ENCODE assay signal across 9 cellular contexts in genomic region chr4:70721747-70722146, GRCh38. TPM values are rescaled to one million over a fixed set of nuclear protein-coding genes. Genes with fewer than 3 reads are reported as not detected.
DNase-seq lines count a peak whose midpoint lies in the region; ATAC-seq, FAIRE-seq and TF ChIP-seq lines count a peak whose summit lies in the region.
"Had no signal": no experiment of that assay in that cellular context is flagged by ENCODE, and none has a peak within 500 bp of the region (broad histone marks: within the 10 kb centered on the region; RNA-seq: fewer than 3 reads in every experiment).

A gene with protein sequence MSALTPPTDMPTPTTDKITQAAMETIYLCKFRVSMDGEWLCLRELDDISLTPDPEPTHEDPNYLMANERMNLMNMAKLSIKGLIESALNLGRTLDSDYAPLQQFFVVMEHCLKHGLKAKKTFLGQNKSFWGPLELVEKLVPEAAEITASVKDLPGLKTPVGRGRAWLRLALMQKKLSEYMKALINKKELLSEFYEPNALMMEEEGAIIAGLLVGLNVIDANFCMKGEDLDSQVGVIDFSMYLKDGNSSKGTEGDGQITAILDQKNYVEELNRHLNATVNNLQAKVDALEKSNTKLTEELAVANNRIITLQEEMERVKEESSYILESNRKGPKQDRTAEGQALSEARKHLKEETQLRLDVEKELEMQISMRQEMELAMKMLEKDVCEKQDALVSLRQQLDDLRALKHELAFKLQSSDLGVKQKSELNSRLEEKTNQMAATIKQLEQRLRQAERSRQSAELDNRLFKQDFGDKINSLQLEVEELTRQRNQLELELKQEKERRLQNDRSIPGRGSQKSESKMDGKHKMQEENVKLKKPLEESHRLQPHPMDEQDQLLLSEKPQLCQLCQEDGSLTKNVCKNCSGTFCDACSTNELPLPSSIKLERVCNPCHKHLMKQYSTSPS (plus strand): TSS chr4:70721964. CDS start chr4:70722574, 610 bp downstream.

- no peaks in the 10 kb centered on the region for H3K9me3 ChIP-seq in small intestine (ENCODE audit: control insufficient read depth, low read depth)

- CTCF ChIA-PET in activated CD4-positive, alpha-beta T cell treated with anti-CD3 and anti-CD28 coated beads, Interleukin-2, amount 10 ng/mL, durations not matched to agents 7 days and 5 days (lab: Charles Lee): interaction anchor here (0.6 to 1.2 kb wide), 3 partner anchors 18 to 179 kb away, joined by 3 read pairs; no protein-coding TSS in a partner anchor

- no peak within 1 kb of the TSS for H3K4me3 Mint-ChIP-seq in activated CD4-positive, alpha-beta T cell treated with anti-CD3 and anti-CD28 coated beads, Interleukin-2, amount 10 ng/mL, durations not matched to agents 7 days and 5 days
- no peak within 1 kb of the TSS for H3K4me3 Mint-ChIP-seq in immature natural killer cell
- H3K4me3 Mint-ChIP-seq: dendritic cell treated with granulocyte-macrophage colony-stimulating factor and Interleukin-4, amounts not matched to agents 40 ng/mL and 50 ng/mL, for 4 days had no signal

- no peak within 1 kb of the TSS for H3K4me3 ChIP-seq in bronchial epithelial cell (ENCODE audit: low read depth, low read length)
- H3K4me3 ChIP-seq in small intestine (ENCODE audit: low read depth in 1 of 2, low read length in 2 of 2): no peak within 1 kb of the TSS

- no peak for ATAC-seq in HG02840 (IDR thresholded peaks at IDR 0.05; ENCODE audit: low FRiP score, unreplicated experiment)

- FAIRE-seq in bronchial epithelial cell (lab: Jason Lieb, UNC) (no peak), small intestine (lab: Jason Lieb, UNC) (no peak)

- H3K36me3 Mint-ChIP-seq in activated CD4-positive, alpha-beta T cell treated with anti-CD3 and anti-CD28 coated beads, Interleukin-2, amount 10 ng/mL, durations not matched to agents 7 days and 5 days (ENCODE audit: low read depth): peaks cover 2% of the 10 kb centered on the region
- H3K36me3 Mint-ChIP-seq in immature natural killer cell: no peaks in the 10 kb centered on the region

- POLR2A ChIA-PET in activated CD4-positive, alpha-beta T cell treated with anti-CD3 and anti-CD28 coated beads, Interleukin-2, amount 10 ng/mL, durations not matched to agents 7 days and 5 days (lab: Charles Lee): interaction anchor here (1.1 kb wide), 1 partner anchor 13 kb away, joined by 3 read pairs; no protein-coding TSS in a partner anchor

- no peaks in the 10 kb centered on the region for H3K9me3 Mint-ChIP-seq in activated CD4-positive, alpha-beta T cell treated with anti-CD3 and anti-CD28 coated beads, Interleukin-2, amount 10 ng/mL, durations not matched to agents 7 days and 5 days
- no peaks in the 10 kb centered on the region for H3K9me3 Mint-ChIP-seq in immature natural killer cell
- H3K9me3 Mint-ChIP-seq: dendritic cell treated with granulocyte-macrophage colony-stimulating factor and Interleukin-4, amounts not matched to agents 40 ng/mL and 50 ng/mL, for 4 days had no signal

- H3K36me3 ChIP-seq in bronchial epithelial cell (ENCODE audit: control insufficient read depth, insufficient read depth, low read length) (no peaks in the 10 kb centered on the region), small intestine (ENCODE audit: control insufficient read depth in 2 of 2, insufficient read depth in 2 of 2, low read length in 2 of 2) (no peaks in the 10 kb centered on the region)

- H3K27ac ChIP-seq in small intestine (ENCODE audit: low read depth in 1 of 2, low read length in 1 of 2): no peak within 1 kb of the TSS

- no peaks in the 10 kb centered on the region for H3K27me3 Mint-ChIP-seq in activated CD4-positive, alpha-beta T cell treated with anti-CD3 and anti-CD28 coated beads, Interleukin-2, amount 10 ng/mL, durations not matched to agents 7 days and 5 days
- peaks cover 0 to 2% (median 0%) of the 10 kb centered on the region in 3 donors for H3K27me3 Mint-ChIP-seq in immature natural killer cell (ENCODE audit: low read depth in 3 of 3)
- H3K27me3 Mint-ChIP-seq: dendritic cell treated with granulocyte-macrophage colony-stimulating factor and Interleukin-4, amounts not matched to agents 40 ng/mL and 50 ng/mL, for 4 days had no signal

- no peaks in the 10 kb centered on the region for H3K4me1 ChIP-seq in small intestine (ENCODE audit: control insufficient read depth in 2 of 2, insufficient read depth in 1 of 2, low read depth in 1 of 2, low read length in 1 of 2)

- H3K27ac Mint-ChIP-seq in activated CD4-positive, alpha-beta T cell treated with anti-CD3 and anti-CD28 coated beads, Interleukin-2, amount 10 ng/mL, durations not matched to agents 7 days and 5 days: peak within 1 kb of the TSS; percentile 79
- H3K27ac Mint-ChIP-seq in immature natural killer cell: peak within 1 kb of the TSS in 1 of 6 donors; percentile 19
- H3K27ac Mint-ChIP-seq: dendritic cell treated with granulocyte-macrophage colony-stimulating factor and Interleukin-4, amounts not matched to agents 40 ng/mL and 50 ng/mL, for 4 days had no signal

- no peak for DNase-seq in activated CD4-positive, alpha-beta T cell treated with anti-CD3 and anti-CD28 coated beads, Interleukin-2, amount 10 ng/mL, durations not matched to agents 7 days and 5 days
- DNase-seq in activated CD4-positive, alpha-beta T cell treated with anti-CD3 and anti-CD28 coated beads, Interleukin-2, amount 50 U/mL, for 1 hour: no peak
- DNase-seq in NCI-H69 (lab: John Stamatoyannopoulos, UW) (peak; percentile 60), bronchial epithelial cell (ENCODE audit: low read depth) (no peak), kidney glomerular epithelial cell (lab: John Stamatoyannopoulos, UW) (peak; percentile 63), small intestine (no peak), immature natural killer cell (no peak)

- TF ChIP-seq CTCF in bronchial epithelial cell (IDR thresholded peaks at IDR 0.05; ENCODE audit: insufficient read depth, low read length, severe bottlenecking): no peak

- H3K27me3 ChIP-seq in bronchial epithelial cell (ENCODE audit: control insufficient read depth, insufficient read depth, low read length): no peaks in the 10 kb centered on the region
- H3K27me3 ChIP-seq in small intestine (ENCODE audit: control insufficient read depth in 2 of 2, insufficient read depth in 2 of 2, low read length in 2 of 2): no peaks in the 10 kb centered on the region

- 50 to 64% (median 62%) methylated on average over 3 of the region's 3 CpGs for WGBS in small intestine, 3 donors

- peaks cover 23% of the 10 kb centered on the region for H3K4me1 Mint-ChIP-seq in activated CD4-positive, alpha-beta T cell treated with anti-CD3 and anti-CD28 coated beads, Interleukin-2, amount 10 ng/mL, durations not matched to agents 7 days and 5 days
- peaks cover 5 to 13% of the 10 kb centered on the region in 2 donors for H3K4me1 Mint-ChIP-seq in immature natural killer cell

RNA-seq across cellular contexts. Expression of the gene that starts here (rescaled TPM):
- total RNA-seq in activated CD4-positive, alpha-beta T cell treated with anti-CD3 and anti-CD28 coated beads, Interleukin-2, amount 10 ng/mL, durations not matched to agents 7 days and 5 days: 10 to 100 TPM; 28.6 to 29.3 TPM
- total RNA-seq in bronchial epithelial cell: 43.2 and 59.8 TPM in 2 replicates
- polyA plus RNA-seq in small intestine: 10 to 100 TPM; 13.8 to 19.7 (median 16.8) TPM
- 10 to 100 TPM in 1 of 3 donors, 1 to 10 TPM in 2; 5.1 to 14.5 (median 8.6) TPM for polyA plus RNA-seq in immature natural killer cell

Comparison
In these comparisons a context has a peak if more than half of its experiments do, and no peak if none do; other contexts are left out.
1. DNase-seq: peak in NCI-H69 (single experiment) and kidney glomerular epithelial cell (single experiment); none in activated CD4-positive, alpha-beta T cell treated with anti-CD3 and anti-CD28 coated beads, Interleukin-2, amount 10 ng/mL, durations not matched to agents 7 days and 5 days (single experiment), activated CD4-positive, alpha-beta T cell treated with anti-CD3 and anti-CD28 coated beads, Interleukin-2, amount 50 U/mL, for 1 hour (single experiment), bronchial epithelial cell (single experiment), small intestine (single experiment) and immature natural killer cell (0 of 3).